8 cellular contexts compared by ENCODE assay signal in genomic region chr11:77589521-77590193, GRCh38. TPM values are rescaled to one million over a fixed set of nuclear protein-coding genes. Genes with fewer than 3 reads are reported as not detected.
A peak's percentile ranks its signal among the peaks of the same experiment; 100 is the strongest.
DNase-seq lines count a peak whose midpoint lies in the region; ATAC-seq lines count a peak whose summit lies in the region.

TSS of gene AQP11 (plus strand) at chr11:77589953. CDS start at chr11:77589993, 40 bp downstream.

- H3K27me3 Mint-ChIP-seq in activated CD4-positive, alpha-beta memory T cell treated with anti-CD3 and anti-CD28 coated beads for 36 hours = peaks cover 8% of the 10 kb centered on the region

- H3K9me3 ChIP-seq in BLaER1 = 0 out of 2 replicates have a peak, but pooled peaks cover under 1% of the 10 kb centered on the region
- no peaks in the 10 kb centered on the region for H3K9me3 ChIP-seq in ectodermal cell (ENCODE audit: control insufficient read depth, low read length)

- H3K27ac ChIP-seq in BLaER1 (peak within 1 kb of the TSS; percentile 55; the same call in 1 of the 2 replicates), ectodermal cell (ENCODE audit: insufficient read depth, low read depth, low read length, poor library complexity, severe bottlenecking) (peak within 1 kb of the TSS; percentile 26)

- no peaks in the 10 kb centered on the region for H3K9me3 Mint-ChIP-seq in activated CD4-positive, alpha-beta memory T cell treated with anti-CD3 and anti-CD28 coated beads for 36 hours

- H3K36me3 ChIP-seq in BLaER1 (no peaks in the 10 kb centered on the region), ectodermal cell (ENCODE audit: control insufficient read depth, insufficient read depth, low read length) (no peaks in the 10 kb centered on the region)

- intact Hi-C loops in activated CD4-positive, alpha-beta memory T cell treated with anti-CD3 and anti-CD28 coated beads for 36 hours (cut with micrococcal nuclease) = no loop called here

- peaks cover 10% of the 10 kb centered on the region; the same call in 1 of the 2 replicates for H3K27me3 ChIP-seq in BLaER1
- H3K27me3 ChIP-seq in ectodermal cell (ENCODE audit: control insufficient read depth, insufficient read depth, low read length, poor library complexity, severe bottlenecking) = peaks cover 18% of the 10 kb centered on the region

- WGBS in ectodermal cell, 2 experiments = 0 to 1% methylated on average over 69 to 75 of the region's 75 CpGs

- H4K20me1 ChIP-seq in BLaER1 = 0 out of 2 replicates have a peak, but pooled peaks cover 5% of the 10 kb centered on the region

- DNase-seq in GM19240 (ENCODE audit: insufficient read length, low spot score) = peak; percentile 65
- DNase-seq in NCI-H526 (lab: John Stamatoyannopoulos, UW) = peak; percentile 83 to 95
- peak; percentile 71 for DNase-seq in activated CD4-positive, alpha-beta memory T cell treated with anti-CD3 and anti-CD28 coated beads for 36 hours
- DNase-seq in lung microvascular endothelial cell (ENCODE audit: low read depth in 2 of 2) = peak; percentile 84 to 86
- peak in 2 of 3 experiments; percentile 42 to 68 for DNase-seq in stimulated activated CD4-positive, alpha-beta T cell treated with anti-CD3 and anti-CD28 coated beads, TNF-alpha, amount 100 ng/mL, for 24 hours (ENCODE audit: low read depth in 3 of 3)

- peak within 1 kb of the TSS; percentile 73 for H3K4me3 ChIP-seq in BLaER1
- peak within 1 kb of the TSS; percentile 58 for H3K4me3 ChIP-seq in ectodermal cell (ENCODE audit: insufficient read depth, low read depth, low read length)

- peaks cover 18% of the 10 kb centered on the region for H3K4me1 ChIP-seq in BLaER1
- H3K4me1 ChIP-seq in ectodermal cell (ENCODE audit: control insufficient read depth, insufficient read depth, low read length) = no peaks in the 10 kb centered on the region

- H3K4me1 Mint-ChIP-seq in activated CD4-positive, alpha-beta memory T cell treated with anti-CD3 and anti-CD28 coated beads for 36 hours (ENCODE audit: low read depth) = peaks cover 18% of the 10 kb centered on the region

- peak within 1 kb of the TSS; percentile 81 for H3K4me3 Mint-ChIP-seq in activated CD4-positive, alpha-beta memory T cell treated with anti-CD3 and anti-CD28 coated beads for 36 hours

- H3K4me2 ChIP-seq in BLaER1 = peak within 1 kb of the TSS; percentile 93

- POLR2A ChIA-PET in activated CD4-positive, alpha-beta memory T cell treated with anti-CD3 and anti-CD28 coated beads for 36 hours (lab: Charles Lee) = interaction anchor here (0.5 kb wide), 1 partner anchor 9 kb away, joined by 3 read pairs; no protein-coding TSS in a partner anchor

- CTCF ChIA-PET in activated CD4-positive, alpha-beta memory T cell treated with anti-CD3 and anti-CD28 coated beads for 36 hours (lab: Charles Lee) = interaction anchor here (1.0 kb wide), 1 partner anchor 30 kb away, joined by 3 read pairs; no protein-coding TSS in a partner anchor

- peak; percentile 87 for ATAC-seq in HG03439 (IDR thresholded peaks at IDR 0.05; ENCODE audit: unreplicated experiment)

- no peak within 1 kb of the TSS for H3K27ac Mint-ChIP-seq in activated CD4-positive, alpha-beta memory T cell treated with anti-CD3 and anti-CD28 coated beads for 36 hours

- peak within 1 kb of the TSS; percentile 74 for H3K9ac ChIP-seq in BLaER1

- no peaks in the 10 kb centered on the region for H3K36me3 Mint-ChIP-seq in activated CD4-positive, alpha-beta memory T cell treated with anti-CD3 and anti-CD28 coated beads for 36 hours

RNA-seq across cellular contexts. Expression of gene AQP11, which starts in this region (rescaled TPM):
- under 1 TPM; 0.34 to 0.48 TPM for total RNA-seq in activated CD4-positive, alpha-beta memory T cell treated with anti-CD3 and anti-CD28 coated beads for 36 hours
- 1.9 TPM for polyA plus RNA-seq in ectodermal cell (2013, experiment 1 of 4)
- polyA plus RNA-seq in ectodermal cell (2013, experiment 2 of 4) = 1.2 TPM
- polyA plus RNA-seq in ectodermal cell (2013, experiment 3 of 4) = 1.2 TPM
- polyA plus RNA-seq in ectodermal cell (2013, experiment 4 of 4) = 1.3 TPM
- total RNA-seq in lung microvascular endothelial cell = 0.22 and 0.40 TPM in 2 replicates

Comparison
In these comparisons a context has a peak if more than half of its experiments do, and no peak if none do; other contexts are left out.
1. Peak in every context shown above with its lines: DNase-seq, ATAC-seq, H3K4me3 ChIP-seq and H3K27ac ChIP-seq.
2. Peak in DNase-seq in activated CD4-positive, alpha-beta memory T cell treated with anti-CD3 and anti-CD28 coated beads for 36 hours; RNA of the gene not detected or under 1 TPM.
3. Peak in DNase-seq in lung microvascular endothelial cell; RNA of the gene not detected or under 1 TPM.